In genomic region chr12:28331130-28331529, GRCh38 we compare ENCODE assay signal across 25 cellular contexts.
"Had no signal": no experiment of that assay in that cellular context is flagged by ENCODE, and none has a peak within 500 bp of the region (broad histone marks: within the 10 kb centered on the region; RNA-seq: fewer than 3 reads in every experiment).

No MANE protein-coding gene starts in this region.

- H3K27ac Mint-ChIP-seq: naive thymus-derived CD8-positive, alpha-beta T cell; neural progenitor cell; stimulated activated naive B cell treated with anti-CD40 and anti-IgM and Interleukin-4, amounts not matched to agents 10 μg/mL and 1 μg/mL and 100 μg/mL, for 72 hours had no signal

- ATAC-seq: left colon; left ventricle myocardium superior; naive thymus-derived CD8-positive, alpha-beta T cell; stimulated activated naive B cell treated with anti-CD40 and anti-IgM and Interleukin-4, amounts not matched to agents 10 μg/mL and 1 μg/mL and 100 μg/mL, for 72 hours had no signal

- H2AFZ ChIP-seq: neural progenitor cell had no signal

- H3K27ac ChIP-seq: epithelial cell of prostate, esophagus muscularis mucosa, heart left ventricle, neural progenitor cell, ovary, right atrium auricular region, spleen, stomach, thoracic aorta, transverse colon had no signal

- H3K9me3 Mint-ChIP-seq: central memory CD8-positive, alpha-beta T cell had no signal

- H3K27me3 Mint-ChIP-seq: central memory CD8-positive, alpha-beta T cell; naive thymus-derived CD8-positive, alpha-beta T cell; stimulated activated naive B cell treated with anti-CD40 and anti-IgM and Interleukin-4, amounts not matched to agents 10 μg/mL and 1 μg/mL and 100 μg/mL, for 72 hours had no signal

- DNase-seq: effector memory CD4-positive, alpha-beta T cell; foreskin melanocyte; heart left ventricle; hippocampal formation; left colon; left ventricle myocardium superior; mesenchymal stem cell; naive thymus-derived CD8-positive, alpha-beta T cell; nucleus accumbens; ovary; spleen; stimulated activated CD4-positive, alpha-beta T cell treated with anti-CD3 and anti-CD28 coated beads, Interleukin-15, amount 100 ng/mL, for 24 hours; stimulated activated CD4-positive, alpha-beta T cell treated with anti-CD3 and anti-CD28 coated beads, Interleukin-1b, Interleukin-23, amount 100 ng/mL, for 48 hours; stimulated activated CD4-positive, alpha-beta T cell treated with anti-CD3 and anti-CD28 coated beads, Interleukin-4, amount 100 ng/mL, for 24 hours; stimulated activated naive B cell treated with anti-CD40 and anti-IgM and Interleukin-4, amounts not matched to agents 10 μg/mL and 1 μg/mL and 100 μg/mL, for 72 hours; stomach; substantia nigra; transverse colon had no signal

- H3K4me2 ChIP-seq: neural progenitor cell had no signal

- H3K4me3 ChIP-seq: esophagus muscularis mucosa, heart left ventricle, lung, neural progenitor cell, ovary, right atrium auricular region, spleen, stomach, thoracic aorta, transverse colon had no signal

- H3K36me3 ChIP-seq: esophagus muscularis mucosa, heart left ventricle, neural progenitor cell, ovary, right atrium auricular region, stomach, thoracic aorta had no signal

- H3K4me3 Mint-ChIP-seq: central memory CD8-positive, alpha-beta T cell; naive thymus-derived CD8-positive, alpha-beta T cell; neural progenitor cell; stimulated activated naive B cell treated with anti-CD40 and anti-IgM and Interleukin-4, amounts not matched to agents 10 μg/mL and 1 μg/mL and 100 μg/mL, for 72 hours had no signal

- H3K9ac ChIP-seq: neural progenitor cell had no signal

- H3K4me1 Mint-ChIP-seq: central memory CD8-positive, alpha-beta T cell; neural progenitor cell; stimulated activated naive B cell treated with anti-CD40 and anti-IgM and Interleukin-4, amounts not matched to agents 10 μg/mL and 1 μg/mL and 100 μg/mL, for 72 hours had no signal

- H3K4me1 ChIP-seq: neural progenitor cell, right atrium auricular region, spleen, stomach, transverse colon had no signal

- H3K27me3 ChIP-seq: esophagus muscularis mucosa, heart left ventricle, neural progenitor cell, ovary, right atrium auricular region, spleen, stomach, transverse colon had no signal

- H3K9me3 ChIP-seq: esophagus muscularis mucosa, ovary, right atrium auricular region, thoracic aorta, transverse colon had no signal
